In genomic region chr2:37679072-37679695, GRCh38 we compare ENCODE assay signal across 30 cellular contexts. TPM values are rescaled to one million over a fixed set of nuclear protein-coding genes. Genes with fewer than 3 reads are reported as not detected.
DNase-seq lines count a peak whose midpoint lies in the region; ATAC-seq and TF ChIP-seq lines count a peak whose summit lies in the region.
"Had no signal": no experiment of that assay in that cellular context is flagged by ENCODE, and none has a peak within 500 bp of the region (broad histone marks: within the 10 kb centered on the region; RNA-seq: fewer than 3 reads in every experiment).

No MANE protein-coding gene starts in this region.

- DNase-seq in DMS53 treated with DMSO at 0.1 percent for 48 hours (lab: John Stamatoyannopoulos, UW; ENCODE audit: unreplicated experiment) (peak; percentile 82), NCI-H2029 (lab: John Stamatoyannopoulos, UW) (peak; percentile 89), SHP77 treated with DMSO at 0.1 percent for 48 hours (lab: John Stamatoyannopoulos, UW) (peak; percentile 80), myocyte (ENCODE audit: low read depth) (peak; percentile 28), H4 (ENCODE audit: low spot score) (no peak), HPDE6-E6E7 (ENCODE audit: extremely low spot score) (no peak), gastrocnemius medialis (no peak), suprapubic skin (ENCODE audit: low spot score in 2 of 2) (no peak)
- DNase-seq: activated CD4-positive, alpha-beta T cell treated with anti-CD3 and anti-CD28 coated beads, Interleukin-2, amount 50 U/mL, for 1 hour; activated naive CD4-positive, alpha-beta T cell treated with anti-CD3 and anti-CD28 coated beads for 36 hours; brain microvascular endothelial cell; C1 segment of cervical spinal cord; effector memory CD4-positive, alpha-beta T cell; erythroblast; foreskin melanocyte; GF-D8; GM23248; KG1; MV-4-11; NCI-H187 treated with DMSO at 0.1 percent for 48 hours; NCI-H446; nephron progenitor cell; pancreas; right cardiac atrium; stimulated activated CD4-positive, alpha-beta T cell treated with anti-CD3 and anti-CD28 coated beads, Interleukin-12 subunit alpha, Interleukin-12 subunit beta, amount 100 ng/mL, for 4 hours; stimulated activated CD4-positive, alpha-beta T cell treated with anti-CD3 and anti-CD28 coated beads, Interleukin-4, amount 100 ng/mL, for 24 hours; stimulated activated naive CD4-positive, alpha-beta T cell treated with Interleukin-2 at 50 U/mL for 16 hours; WERI-Rb-1 had no signal

- intact Hi-C loops in gastrocnemius medialis (cut with DNase I; ENCODE audit: low total_unique reads) = loop anchor here (10.0 kb wide), 1 partner anchor 174 kb away; no protein-coding TSS in a partner anchor

- H3K9me3 ChIP-seq in gastrocnemius medialis (no peaks in the 10 kb centered on the region), suprapubic skin (no peaks in the 10 kb centered on the region)
- H3K9me3 ChIP-seq: pancreas had no signal

- TF ChIP-seq POLR2A in gastrocnemius medialis (IDR thresholded peaks at IDR 0.05) = no peak
- TF ChIP-seq POLR2A in suprapubic skin (IDR thresholded peaks at IDR 0.05) = no peak

- H3K36me3 ChIP-seq in gastrocnemius medialis (no peaks in the 10 kb centered on the region), suprapubic skin (no peaks in the 10 kb centered on the region)
- H3K36me3 ChIP-seq: brain microvascular endothelial cell, pancreas, WERI-Rb-1 had no signal

- WGBS in suprapubic skin = 68% methylated on average over 2 of the region's 2 CpGs

- H3K27me3 ChIP-seq in gastrocnemius medialis (no peaks in the 10 kb centered on the region), suprapubic skin (no peaks in the 10 kb centered on the region)
- H3K27me3 ChIP-seq: brain microvascular endothelial cell, pancreas had no signal

- H3K4me1 ChIP-seq in gastrocnemius medialis = peaks cover 0 to 9% of the 10 kb centered on the region in 2 donors
- peaks cover 3% of the 10 kb centered on the region for H3K4me1 ChIP-seq in suprapubic skin
- H3K4me1 ChIP-seq: pancreas had no signal

- TF ChIP-seq EP300 in suprapubic skin (IDR thresholded peaks at IDR 0.05) = no peak

- no peak for ATAC-seq in gastrocnemius medialis
- ATAC-seq: left lobe of liver, pancreas, right cardiac atrium had no signal

- H3K27ac ChIP-seq in gastrocnemius medialis = no peak overlapping the region
- H3K27ac ChIP-seq in suprapubic skin = no peak overlapping the region
- H3K27ac ChIP-seq: brain microvascular endothelial cell, GM23248, pancreas, RWPE1, WERI-Rb-1 had no signal

- in situ Hi-C loops in gastrocnemius medialis (cut with MboI; ENCODE audit: low sequenced_read_pairs in 4 of 4) = loop anchor here in 1 of 4 donors (25.0 kb wide), 1 partner anchor 267 kb away; no protein-coding TSS in a partner anchor

- TF ChIP-seq CTCF in gastrocnemius medialis (IDR thresholded peaks at IDR 0.05 in 4 of 5, conservative IDR thresholded peaks at IDR 0.05 in 1 of 5) = no peak
- TF ChIP-seq CTCF in suprapubic skin (IDR thresholded peaks at IDR 0.05) = no peak

- no peak overlapping the region for H3K4me3 ChIP-seq in gastrocnemius medialis
- no peak overlapping the region for H3K4me3 ChIP-seq in suprapubic skin
- H3K4me3 ChIP-seq: GM23248, pancreas had no signal

RNA-seq across cellular contexts. Expression of gene CDC42EP3, which starts 7.7 kb away (rescaled TPM):
- total RNA-seq in myocyte = 149 and 184 TPM in 2 replicates
- 161 TPM for polyA plus RNA-seq in myocyte (2012)
- total RNA-seq in H4 (2014; rRNA removed; shearing (Covaris generic)) = 4.1 and 8.5 TPM in 2 replicates
- total RNA-seq in gastrocnemius medialis = 10 to 100 TPM; 20.0 to 90.6 (median 57.2) TPM
- 10 to 100 TPM in 3 of 4 donors, 1 to 10 TPM in 1; 9.0 to 38.0 (median 23.5) TPM for total RNA-seq in suprapubic skin

Comparison
In these comparisons a context has a peak if more than half of its experiments do, and no peak if none do; other contexts are left out.
1. DNase-seq: peak in DMS53 treated with DMSO at 0.1 percent for 48 hours (single experiment), NCI-H2029 (single experiment), SHP77 treated with DMSO at 0.1 percent for 48 hours (single experiment) and myocyte (single experiment); none in H4 (single experiment), HPDE6-E6E7 (single experiment), gastrocnemius medialis (0 of 2) and suprapubic skin (0 of 2).